8 cellular contexts compared by ENCODE assay signal in the genomic region with DNA sequence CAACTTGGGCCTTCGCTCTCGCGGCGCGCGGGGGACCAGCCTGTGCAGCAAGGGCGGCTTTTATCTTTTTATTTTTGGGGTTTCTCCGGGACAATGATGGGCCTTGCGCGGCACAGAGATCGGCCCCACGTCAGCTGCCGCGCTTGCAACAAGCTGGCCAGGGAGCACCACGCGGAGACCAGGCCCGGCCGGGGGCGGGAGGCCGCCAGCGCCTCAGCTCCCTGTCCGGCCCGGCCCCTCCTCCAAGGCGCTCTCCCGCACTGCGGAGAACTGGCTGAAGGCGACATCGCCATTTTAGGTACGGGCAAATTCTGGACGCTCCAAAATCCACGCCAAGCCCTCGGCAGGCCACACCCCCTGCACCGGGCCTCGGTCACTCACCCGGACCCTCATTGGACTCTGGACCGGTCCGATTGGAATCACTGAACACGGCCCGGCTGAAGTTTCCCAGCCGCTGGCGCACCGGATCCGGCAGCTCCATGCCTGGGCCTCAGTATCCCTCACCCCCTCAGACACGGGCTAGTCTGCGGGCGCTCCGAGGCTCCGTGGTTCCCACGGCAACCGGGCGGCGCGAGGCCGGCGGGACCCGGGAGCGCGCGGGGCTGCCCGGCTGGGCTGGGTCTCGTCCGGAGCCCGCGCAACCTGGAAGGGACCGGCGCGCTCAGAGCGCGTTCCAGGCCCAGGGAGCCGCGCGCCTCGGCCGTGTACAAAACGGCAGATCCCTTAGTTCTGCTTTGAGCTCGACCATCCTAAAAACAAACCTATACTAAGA. TPM values are rescaled to one million over a fixed set of nuclear protein-coding genes. Genes with fewer than 3 reads are reported as not detected.
DNase-seq lines count a peak whose midpoint lies in the region; ATAC-seq and FAIRE-seq lines count a peak whose summit lies in the region.

TSS of gene TMEM17 (minus strand) at position 547 of the 772 bp plus-strand sequence. CDS start at position 481, 66 bp downstream.

- H2BK12ac ChIP-seq in neuronal stem cell (ENCODE audit: low read length) = no peak within 1 kb of the TSS

- no peaks in the 10 kb centered on the region for H3K36me3 Mint-ChIP-seq in activated naive CD8-positive, alpha-beta T cell

- no peak within 1 kb of the TSS for H2BK15ac ChIP-seq in neuronal stem cell (ENCODE audit: low read length)

- peaks cover 0 to 7% of the 10 kb centered on the region in 2 donors for H3K36me3 ChIP-seq in neuronal stem cell (replicated peaks in 1 of 2; ENCODE audit: control insufficient read depth in 2 of 2, insufficient read depth in 2 of 2, low read length in 2 of 2)

- H3K9me3 ChIP-seq in neuronal stem cell (replicated peaks in 1 of 2; ENCODE audit: control insufficient read depth in 2 of 2, insufficient read depth in 1 of 2, low read depth in 1 of 2, low read length in 2 of 2) = no peaks in the 10 kb centered on the region

- peak within 1 kb of the TSS; percentile 78 for H3K9ac ChIP-seq in neuronal stem cell (ENCODE audit: low read depth, low read length, poor library complexity)

- peak within 1 kb of the TSS; percentile 70 to 88 for H3K4me3 ChIP-seq in neuronal stem cell (ENCODE audit: low read length in 2 of 2)

- H3K27ac ChIP-seq in neuronal stem cell (replicated peaks; ENCODE audit: low read length) = peak within 1 kb of the TSS; percentile 90

- no peaks in the 10 kb centered on the region for H3K4me1 ChIP-seq in neuronal stem cell (ENCODE audit: control insufficient read depth in 2 of 2, insufficient read depth in 1 of 2, low read depth in 1 of 2, low read length in 2 of 2)

- peak within 1 kb of the TSS; percentile 42 for H3K27ac Mint-ChIP-seq in activated naive CD8-positive, alpha-beta T cell

- no peaks in the 10 kb centered on the region for H3K27me3 ChIP-seq in neuronal stem cell (ENCODE audit: control insufficient read depth in 3 of 3, insufficient read depth in 3 of 3, low read depth in 1 of 3, low read length in 3 of 3)

- H3K18ac ChIP-seq in neuronal stem cell (ENCODE audit: low read length) = peak within 1 kb of the TSS; percentile 87

- H3K79me1 ChIP-seq in neuronal stem cell (ENCODE audit: low read depth, low read length) = no peaks in the 10 kb centered on the region

- peaks cover 8% of the 10 kb centered on the region for H3K4me1 Mint-ChIP-seq in activated naive CD8-positive, alpha-beta T cell (ENCODE audit: low read depth)

- peak; percentile 94 for DNase-seq in EL
- DNase-seq in HUDEP-2 (lab: John Stamatoyannopoulos, UW; ENCODE audit: unreplicated experiment in 76 of 76) = peak in 75 of 76 experiments; percentile 23 to 92 (median 80)
- DNase-seq in NOMO-1 treated with dmso at 0.1 percent for 144 hours (lab: John Stamatoyannopoulos, UW; ENCODE audit: unreplicated experiment) = peak; percentile 80
- DNase-seq in glomerular visceral epithelial cell (ENCODE audit: extremely low spot score) = peak; percentile 86
- DNase-seq in neuronal stem cell (ENCODE audit: low spot score) = peak; percentile 91
- peak; percentile 92 for DNase-seq in urothelium cell line (ENCODE audit: low spot score)

- no CpG with 5 or more reads among the region's 76 CpGs for WGBS in neuronal stem cell (ENCODE audit: extremely low coverage in 2 of 2, insufficient read length in 2 of 2, insufficient replicate concordance in 1 of 2), 2 donors

- H2AK5ac ChIP-seq in neuronal stem cell (ENCODE audit: low read depth, low read length) = no peak within 1 kb of the TSS

- H3K14ac ChIP-seq in neuronal stem cell (ENCODE audit: low read length) = no peak within 1 kb of the TSS

- peak; percentile 96 for FAIRE-seq in urothelium cell line (lab: Jason Lieb, UNC)

- peak within 1 kb of the TSS; percentile 89 for H2BK5ac ChIP-seq in neuronal stem cell (ENCODE audit: low read length)

- peak within 1 kb of the TSS; percentile 64 for H3K4me2 ChIP-seq in neuronal stem cell (ENCODE audit: insufficient read depth, low read length, poor library complexity, severe bottlenecking)

- peak within 1 kb of the TSS; percentile 97 for H2AFZ ChIP-seq in neuronal stem cell (ENCODE audit: low read length)

- peaks cover 20% of the 10 kb centered on the region for H3K27me3 Mint-ChIP-seq in activated naive CD8-positive, alpha-beta T cell

- H3K4ac ChIP-seq in neuronal stem cell (ENCODE audit: low read length) = no peak within 1 kb of the TSS

- ATAC-seq in GM21526 (IDR thresholded peaks at IDR 0.05; ENCODE audit: low FRiP score, unreplicated experiment) = peak; percentile 80

- no peaks in the 10 kb centered on the region for H3K9me3 Mint-ChIP-seq in activated naive CD8-positive, alpha-beta T cell (ENCODE audit: low read depth)

- no peak within 1 kb of the TSS for H2BK120ac ChIP-seq in neuronal stem cell (ENCODE audit: low read depth, low read length)

- no peak within 1 kb of the TSS for H4K8ac ChIP-seq in neuronal stem cell (ENCODE audit: low read depth, low read length)

- H3K23ac ChIP-seq in neuronal stem cell (ENCODE audit: low read depth, low read length, poor library complexity) = peak within 1 kb of the TSS; percentile 69

- peak within 1 kb of the TSS; percentile 87 for H3K4me3 Mint-ChIP-seq in activated naive CD8-positive, alpha-beta T cell

- no peak within 1 kb of the TSS for H4K91ac ChIP-seq in neuronal stem cell (ENCODE audit: low read depth, low read length, poor library complexity)

RNA-seq across cellular contexts. Expression of gene TMEM17, which starts in this region (rescaled TPM):
- 2.5 TPM for polyA plus RNA-seq in neuronal stem cell (2013, experiment 1 of 2)
- polyA plus RNA-seq in neuronal stem cell (2013, experiment 2 of 2) = 2.6 TPM

Comparison
In these comparisons a context has a peak if more than half of its experiments do, and no peak if none do; other contexts are left out.
1. Peak in every context shown above with its lines: DNase-seq, ATAC-seq, H3K4me3 ChIP-seq and H3K27ac ChIP-seq.